In the genomic region with DNA sequence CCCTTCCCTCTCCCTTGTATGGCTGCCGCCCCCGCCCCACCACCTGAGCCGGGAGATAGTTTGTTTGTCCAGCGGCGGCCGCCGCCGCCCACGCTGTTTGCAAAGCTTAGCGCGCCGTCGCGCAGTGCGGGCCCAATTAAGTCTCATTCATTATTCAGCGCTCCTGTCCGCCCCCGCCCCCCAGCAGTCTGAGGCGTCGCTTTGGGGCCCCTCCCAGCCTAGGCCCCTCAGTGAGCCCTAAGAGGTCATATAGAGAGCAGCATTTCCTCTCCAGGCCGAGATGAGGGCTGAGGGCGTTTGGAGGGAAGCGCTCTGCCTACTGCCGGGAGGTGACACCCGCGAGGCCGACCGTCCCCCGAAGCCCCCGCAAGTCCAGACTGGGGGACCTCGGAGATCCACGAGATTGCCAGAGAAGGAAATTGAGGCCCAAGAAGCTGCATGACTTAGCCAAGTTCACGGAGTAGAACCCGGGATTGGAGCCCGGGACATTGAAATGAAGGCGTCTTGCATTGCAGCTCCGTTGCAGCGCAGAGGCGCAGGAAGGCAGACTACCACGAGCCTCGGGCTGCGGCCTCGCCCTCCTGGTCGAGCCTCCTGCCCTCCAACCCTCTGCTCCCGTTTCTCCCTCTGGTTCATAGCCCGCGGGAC, we compare ENCODE assay signal across 1 cellular context.
TF ChIP-seq lines count a peak whose summit lies in the region.

A gene (plus strand): TSS at position 230 of the 648 bp plus-strand sequence. CDS start 1,985 bp downstream, outside the sequence.

TF ChIP-seq in IMR-90, 13 proteins besides CTCF, POLR2A, EP300 and RAD21 (continued from another document):
- TF ChIP-seq, protein P1, sequence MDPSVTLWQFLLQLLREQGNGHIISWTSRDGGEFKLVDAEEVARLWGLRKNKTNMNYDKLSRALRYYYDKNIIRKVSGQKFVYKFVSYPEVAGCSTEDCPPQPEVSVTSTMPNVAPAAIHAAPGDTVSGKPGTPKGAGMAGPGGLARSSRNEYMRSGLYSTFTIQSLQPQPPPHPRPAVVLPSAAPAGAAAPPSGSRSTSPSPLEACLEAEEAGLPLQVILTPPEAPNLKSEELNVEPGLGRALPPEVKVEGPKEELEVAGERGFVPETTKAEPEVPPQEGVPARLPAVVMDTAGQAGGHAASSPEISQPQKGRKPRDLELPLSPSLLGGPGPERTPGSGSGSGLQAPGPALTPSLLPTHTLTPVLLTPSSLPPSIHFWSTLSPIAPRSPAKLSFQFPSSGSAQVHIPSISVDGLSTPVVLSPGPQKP (IDR thresholded peaks at IDR 0.05; ENCODE audit: borderline replicate concordance, low read depth, low read length) = no peak
- TF ChIP-seq BHLHE40 (IDR thresholded peaks at IDR 0.05; ENCODE audit: low read depth, low read length) = no peak
- no peak for TF ChIP-seq CHD1 (IDR thresholded peaks at IDR 0.05; ENCODE audit: low read depth, low read length)
- no peak for TF ChIP-seq FOS (IDR thresholded peaks at IDR 0.05; ENCODE audit: low read depth, low read length)
- TF ChIP-seq, protein P2, sequence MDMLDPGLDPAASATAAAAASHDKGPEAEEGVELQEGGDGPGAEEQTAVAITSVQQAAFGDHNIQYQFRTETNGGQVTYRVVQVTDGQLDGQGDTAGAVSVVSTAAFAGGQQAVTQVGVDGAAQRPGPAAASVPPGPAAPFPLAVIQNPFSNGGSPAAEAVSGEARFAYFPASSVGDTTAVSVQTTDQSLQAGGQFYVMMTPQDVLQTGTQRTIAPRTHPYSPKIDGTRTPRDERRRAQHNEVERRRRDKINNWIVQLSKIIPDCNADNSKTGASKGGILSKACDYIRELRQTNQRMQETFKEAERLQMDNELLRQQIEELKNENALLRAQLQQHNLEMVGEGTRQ (IDR thresholded peaks at IDR 0.05; ENCODE audit: low read depth, low read length) = no peak
- no peak for TF ChIP-seq MXI1 (IDR thresholded peaks at IDR 0.05; ENCODE audit: borderline replicate concordance, low read depth, low read length)
- TF ChIP-seq CEBPB (IDR thresholded peaks at IDR 0.05; ENCODE audit: low read depth, low read length) = no peak
- TF ChIP-seq NFE2L2 (IDR thresholded peaks at IDR 0.05; ENCODE audit: low read depth, low read length) = no peak
